Comparison of ENCODE assay signal across 8 cellular contexts in the genomic region with DNA sequence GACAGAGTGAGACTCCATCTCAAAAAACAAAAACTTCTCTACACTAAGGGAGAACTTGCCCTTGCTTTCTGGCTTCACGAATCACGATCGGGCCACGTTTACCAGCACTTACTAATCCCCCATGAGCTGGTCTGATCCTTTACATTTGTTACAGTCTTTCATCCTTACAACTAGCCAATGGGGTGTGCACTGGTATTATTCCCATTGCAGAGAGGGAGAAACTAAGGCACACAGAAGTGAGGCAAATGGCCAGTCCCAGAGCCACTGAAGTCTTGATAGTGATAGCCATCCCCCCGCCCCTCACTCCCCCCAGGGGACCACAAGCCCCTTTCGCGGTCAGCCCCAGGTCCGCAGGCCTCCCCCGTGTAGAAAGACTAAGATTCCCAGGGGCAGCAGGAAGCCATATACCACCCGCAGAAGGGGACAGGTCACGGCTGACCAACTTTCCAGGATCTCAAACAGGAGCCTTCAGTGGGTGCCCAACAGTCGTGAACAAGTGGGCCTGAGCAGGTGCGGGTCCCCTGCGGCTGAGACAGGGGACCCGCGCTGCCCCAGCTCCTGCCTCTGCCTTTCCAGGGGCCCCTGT. TPM values are rescaled to one million over a fixed set of nuclear protein-coding genes. Genes with fewer than 3 reads are reported as not detected.
A peak's percentile ranks its signal among the peaks of the same experiment; 100 is the strongest.
DNase-seq lines count a peak whose midpoint lies in the region; ATAC-seq, FAIRE-seq and TF ChIP-seq lines count a peak whose summit lies in the region.

No MANE protein-coding gene starts in this region.

- no peak for FAIRE-seq in urothelium cell line (lab: Jason Lieb, UNC)

- H3K36me3 ChIP-seq in Peyer's patch (no peaks in the 10 kb centered on the region), sigmoid colon (no peaks in the 10 kb centered on the region)

- H3K27me3 ChIP-seq in Peyer's patch = no peaks in the 10 kb centered on the region
- no peaks in the 10 kb centered on the region for H3K27me3 ChIP-seq in sigmoid colon

- intact Hi-C loops in sigmoid colon (cut with DNase I) = loop anchor here (1.0 kb wide), 1 partner anchor 37 kb away; no protein-coding TSS in a partner anchor

- TF ChIP-seq CTCF in Peyer's patch (IDR thresholded peaks at IDR 0.05) (no peak), fibroblast of mammary gland (conservative IDR thresholded peaks at IDR 0.05; ENCODE audit: control insufficient read depth, insufficient read depth, low read depth, low read length) (no peak), sigmoid colon (IDR thresholded peaks at IDR 0.05) (no peak)

- H3K4me3 ChIP-seq in Peyer's patch (peak overlapping the region; percentile 34 to 85 (median 62)), fibroblast of mammary gland (ENCODE audit: control insufficient read depth, low read depth, low read length) (peak overlapping the region; percentile 40), sigmoid colon (peak overlapping the region; percentile 61 to 85 (median 80))

- DNase-seq in Peyer's patch (no peak), fibroblast of mammary gland (ENCODE audit: low read depth) (no peak), sigmoid colon (no peak), urothelium cell line (ENCODE audit: low spot score) (no peak), DMS 273 (lab: John Stamatoyannopoulos, UW; ENCODE audit: unreplicated experiment) (no peak)
- no peak for DNase-seq in stimulated activated CD4-positive, alpha-beta T cell treated with anti-CD3 and anti-CD28 coated beads, Interleukin-1b, Interleukin-23, amount 100 ng/mL, for 48 hours

- H3K9me3 ChIP-seq in Peyer's patch (no peaks in the 10 kb centered on the region), sigmoid colon (no peaks in the 10 kb centered on the region)

- ATAC-seq in GM21390 (IDR thresholded peaks at IDR 0.05; ENCODE audit: unreplicated experiment) (peak; percentile 4), HG03565 (IDR thresholded peaks at IDR 0.05; ENCODE audit: unreplicated experiment) (no peak)

- H3K27ac ChIP-seq in Peyer's patch = peak overlapping the region in 2 of 4 donors; percentile 73 to 76
- peak overlapping the region; percentile 74 to 81 (median 76) for H3K27ac ChIP-seq in sigmoid colon

- WGBS in sigmoid colon, 2 donors = 19% methylated on average over 16 of the region's 16 CpGs

- no peak for TF ChIP-seq EP300 in sigmoid colon (IDR thresholded peaks at IDR 0.05)

- H3K4me1 ChIP-seq in Peyer's patch = peaks cover 0 to 30% (median 5%) of the 10 kb centered on the region in 4 donors
- peaks cover 0 to 45% (median 35%) of the 10 kb centered on the region in 4 donors for H3K4me1 ChIP-seq in sigmoid colon

- TF ChIP-seq POLR2A in Peyer's patch (IDR thresholded peaks at IDR 0.05) (no peak), sigmoid colon (IDR thresholded peaks at IDR 0.05) (no peak)

RNA-seq across cellular contexts. Expression of gene NATD1, which starts 0.8 kb away (rescaled TPM):
- total RNA-seq in Peyer's patch (10 to 100 TPM in 2 of 4 donors, 1 to 10 TPM in 2; 5.0 to 11.4 (median 10.1) TPM), sigmoid colon (10 to 100 TPM in 2 of 4 donors, 1 to 10 TPM in 2; 6.8 to 13.8 (median 9.9) TPM)
- polyA plus RNA-seq in sigmoid colon = 1 to 10 TPM; 2.5 to 4.5 (median 3.6) TPM

RNA-seq across cellular contexts. Expression of gene MAP2K3, which starts 32.1 kb away (rescaled TPM):
- total RNA-seq in Peyer's patch (100 to 1,000 TPM in 2 of 4 donors, 10 to 100 TPM in 2; 54.5 to 133 (median 102) TPM), sigmoid colon (10 to 100 TPM in 3 of 4 donors, 1 to 10 TPM in 1; 9.5 to 23.3 (median 13.3) TPM)
- 10 to 100 TPM; 43.8 to 59.1 (median 54.8) TPM for polyA plus RNA-seq in sigmoid colon

RNA-seq across cellular contexts. Expression of gene TMEM11, which starts 38.4 kb away (rescaled TPM):
- total RNA-seq in Peyer's patch (10 to 100 TPM; 19.3 to 26.0 (median 22.5) TPM), sigmoid colon (10 to 100 TPM; 14.5 to 32.8 (median 22.4) TPM)
- 10 to 100 TPM; 27.7 to 51.6 (median 40.2) TPM for polyA plus RNA-seq in sigmoid colon
